In the genomic region with DNA sequence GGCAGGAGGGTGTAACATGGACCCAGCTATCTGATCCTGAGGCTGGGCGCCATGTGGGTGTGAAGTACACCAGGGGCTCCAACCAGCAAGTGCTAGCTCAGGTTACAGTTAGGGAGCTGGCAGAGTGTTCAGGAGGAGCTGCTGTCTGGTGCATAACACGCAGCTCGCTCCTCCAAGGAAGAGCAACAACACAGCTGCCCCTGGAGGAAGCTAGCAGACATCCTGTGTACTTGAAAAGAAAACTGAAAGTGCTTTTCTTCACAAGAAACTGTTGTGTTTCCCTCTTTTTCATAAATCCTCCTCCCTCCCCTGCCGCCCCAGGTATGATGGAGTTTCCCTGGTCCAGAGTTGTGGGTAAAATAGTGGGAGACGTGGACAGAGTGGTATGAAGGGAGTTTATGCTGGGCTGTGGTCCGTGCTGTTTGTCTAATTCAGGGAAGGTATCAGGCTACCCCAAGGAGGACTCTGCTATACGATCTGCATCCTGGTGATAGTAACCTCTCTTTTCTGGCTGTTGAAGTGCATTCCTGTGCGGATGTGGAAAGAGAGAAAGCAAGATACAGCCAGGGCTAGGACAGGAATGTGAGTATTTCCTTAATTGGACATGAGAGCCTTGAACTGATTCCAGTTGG, we compare ENCODE assay signal across 2 cellular contexts.
A peak's percentile ranks its signal among the peaks of the same experiment; 100 is the strongest.
TF ChIP-seq lines count a peak whose summit lies in the region.

No MANE protein-coding gene starts in this region.

TF ChIP-seq in IMR-90, 13 proteins besides CTCF, POLR2A, EP300 and RAD21:
- 0 out of 2 replicates have a peak, but pooled peaks have one; percentile 35 for TF ChIP-seq MXI1 (IDR thresholded peaks at IDR 0.05; ENCODE audit: borderline replicate concordance, low read depth, low read length)
- TF ChIP-seq USF2 (IDR thresholded peaks at IDR 0.05; ENCODE audit: low read depth, low read length) = no peak
- TF ChIP-seq CHD1 (IDR thresholded peaks at IDR 0.05; ENCODE audit: low read depth, low read length) = no peak
- no peak for TF ChIP-seq NFE2L2 (IDR thresholded peaks at IDR 0.05; ENCODE audit: low read depth, low read length)
- TF ChIP-seq FOS (IDR thresholded peaks at IDR 0.05; ENCODE audit: low read depth, low read length) = no peak
- TF ChIP-seq RCOR1 (IDR thresholded peaks at IDR 0.05; ENCODE audit: insufficient replicate concordance, low read length) = no peak
- TF ChIP-seq MAFK (IDR thresholded peaks at IDR 0.05; ENCODE audit: low read depth, low read length) = no peak
- no peak for TF ChIP-seq RFX5 (IDR thresholded peaks at IDR 0.05; ENCODE audit: low read depth, low read length)
- peak; percentile 2; the same call in 1 of the 2 replicates for TF ChIP-seq CEBPB (IDR thresholded peaks at IDR 0.05; ENCODE audit: low read depth, low read length)
- TF ChIP-seq ELK1 (IDR thresholded peaks at IDR 0.05; ENCODE audit: borderline replicate concordance, low read depth, low read length) = no peak
- TF ChIP-seq BHLHE40 (IDR thresholded peaks at IDR 0.05; ENCODE audit: low read depth, low read length) = no peak
- no peak for TF ChIP-seq SMC3 (IDR thresholded peaks at IDR 0.05; ENCODE audit: low read depth, low read length)
- TF ChIP-seq MAZ (IDR thresholded peaks at IDR 0.05; ENCODE audit: borderline replicate concordance, low read depth, low read length) = no peak

TF ChIP-seq in H1, 55 proteins besides CTCF, POLR2A, EP300 and RAD21:
- no peak for TF ChIP-seq CREB1 (IDR thresholded peaks at IDR 0.05)
- no peak for TF ChIP-seq GTF2F1 (IDR thresholded peaks at IDR 0.05; ENCODE audit: borderline replicate concordance, low read depth, low read length)
- no peak for TF ChIP-seq RFX5 (IDR thresholded peaks at IDR 0.05; ENCODE audit: borderline replicate concordance, low read depth, low read length)
- no peak for TF ChIP-seq SRF (IDR thresholded peaks at IDR 0.05; ENCODE audit: low read depth, low read length)
- TF ChIP-seq MAX (IDR thresholded peaks at IDR 0.05) = no peak
- no peak for TF ChIP-seq ASH2L (IDR thresholded peaks at IDR 0.05; ENCODE audit: low read length)
- TF ChIP-seq SUZ12 (IDR thresholded peaks at IDR 0.05; ENCODE audit: low read length) = no peak
- no peak for TF ChIP-seq TAF7 (optimal IDR thresholded peaks at IDR 0.05; ENCODE audit: borderline replicate concordance, low read depth, low read length)
- TF ChIP-seq CHD2 (IDR thresholded peaks at IDR 0.05; ENCODE audit: low read length) = no peak
- TF ChIP-seq, protein P1, sequence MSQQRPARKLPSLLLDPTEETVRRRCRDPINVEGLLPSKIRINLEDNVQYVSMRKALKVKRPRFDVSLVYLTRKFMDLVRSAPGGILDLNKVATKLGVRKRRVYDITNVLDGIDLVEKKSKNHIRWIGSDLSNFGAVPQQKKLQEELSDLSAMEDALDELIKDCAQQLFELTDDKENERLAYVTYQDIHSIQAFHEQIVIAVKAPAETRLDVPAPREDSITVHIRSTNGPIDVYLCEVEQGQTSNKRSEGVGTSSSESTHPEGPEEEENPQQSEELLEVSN (IDR thresholded peaks at IDR 0.05) = no peak
- no peak for TF ChIP-seq USF2 (IDR thresholded peaks at IDR 0.05; ENCODE audit: low read length)
- no peak for TF ChIP-seq NANOG (IDR thresholded peaks at IDR 0.05; ENCODE audit: insufficient read depth, low read depth, low read length, poor library complexity, severe bottlenecking)
- TF ChIP-seq JUND (IDR thresholded peaks at IDR 0.05; ENCODE audit: low read length) = no peak
